In the genomic region with DNA sequence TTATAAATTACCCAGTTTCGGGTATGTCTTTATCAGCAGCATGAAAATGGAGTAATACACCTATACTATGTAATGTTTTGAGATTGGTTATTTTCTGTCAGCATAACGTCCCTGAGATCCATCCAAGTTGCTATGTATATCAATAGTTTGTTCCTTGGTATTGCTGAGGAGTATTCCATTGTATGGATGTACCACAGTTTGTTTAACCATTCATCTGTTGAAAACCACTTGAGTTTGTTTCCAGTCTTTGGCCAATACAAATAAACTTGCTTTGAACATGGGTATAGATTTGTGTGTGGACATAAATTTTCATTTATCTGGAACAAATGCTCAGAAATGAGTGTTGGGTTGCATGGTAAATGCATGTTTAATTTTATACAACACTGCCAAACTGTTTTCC, we compare ENCODE assay signal across 26 cellular contexts.
"Had no signal": no experiment of that assay in that cellular context is flagged by ENCODE, and none has a peak within 500 bp of the region (broad histone marks: within the 10 kb centered on the region; RNA-seq: fewer than 3 reads in every experiment).

No MANE protein-coding gene starts in this region.

- H3K27ac ChIP-seq: stomach, suprapubic skin, testis, thoracic aorta, thyroid gland, tibial artery, tibial nerve, transverse colon, upper lobe of left lung, upper lobe of right lung, uterus, vagina had no signal

- ATAC-seq: stimulated activated effector memory CD8-positive, alpha-beta T cell treated with anti-CD3 and anti-CD28 coated beads, Interleukin-12 subunit alpha, Interleukin-12 subunit beta, amount 100 ng/mL, for 72 hours; stimulated activated memory B cell treated with anti-CD40 and anti-IgM and Interleukin-4, amounts not matched to agents 10 μg/mL and 1 μg/mL and 100 μg/mL, for 72 hours; stimulated activated naive B cell treated with anti-CD40 and anti-IgM and Interleukin-4, amounts not matched to agents 10 μg/mL and 1 μg/mL and 100 μg/mL, for 72 hours; stimulated activated naive CD8-positive, alpha-beta T cell treated with anti-CD3 and anti-CD28 coated beads, Interleukin-15, amount 100 ng/mL, for 72 hours; stimulated activated naive CD8-positive, alpha-beta T cell treated with anti-CD3 and anti-CD28 coated beads, Interleukin-15, Interleukin-2, amounts not matched to agents 100 U/mL and 50 U/mL, for 24 hours; upper lobe of right lung had no signal

- H3K9me3 ChIP-seq: stomach, suprapubic skin, testis, thoracic aorta, thyroid gland, tibial artery, tibial nerve, transverse colon, upper lobe of left lung, upper lobe of right lung, uterus, vagina had no signal

- DNase-seq: stimulated activated CD4-positive, alpha-beta T cell treated with anti-CD3 and anti-CD28 coated beads, Interleukin-2, amount 100 ng/mL, for 48 hours; stimulated activated CD4-positive, alpha-beta T cell treated with anti-CD3 and anti-CD28 coated beads, Interleukin-4, amount 100 ng/mL, for 1 hour; stimulated activated CD4-positive, alpha-beta T cell treated with anti-CD3 and anti-CD28 coated beads, Interleukin-4, amount 100 ng/mL, for 24 hours; stimulated activated CD4-positive, alpha-beta T cell treated with anti-CD3 and anti-CD28 coated beads, Interleukin-4, amount 100 ng/mL, for 4 hours; stimulated activated CD8-positive, alpha-beta memory T cell treated with anti-CD3 and anti-CD28 coated beads, Interleukin-4, amount 100 ng/mL, for 48 hours; stimulated activated naive B cell treated with anti-CD40 and anti-IgM and Interleukin-4, amounts not matched to agents 10 μg/mL and 1 μg/mL and 100 μg/mL, for 72 hours; stimulated activated naive CD4-positive, alpha-beta T cell; stimulated activated naive CD4-positive, alpha-beta T cell treated with Interleukin-2 at 50 U/mL for 16 hours; stimulated activated naive CD8-positive, alpha-beta T cell treated with anti-CD3 and anti-CD28 coated beads, Interleukin-15, amount 100 ng/mL, for 72 hours; stimulated activated naive CD8-positive, alpha-beta T cell treated with anti-CD3 and anti-CD28 coated beads, Interleukin-15, Interleukin-2, amounts not matched to agents 100 U/mL and 50 U/mL, for 24 hours; stomach; substantia nigra; testis; thyroid gland; tibial artery; transverse colon; trophoblast cell; upper lobe of left lung; upper lobe of right lung; uterus had no signal

- H3K4me3 ChIP-seq: stomach, suprapubic skin, testis, thoracic aorta, thyroid gland, tibial artery, tibial nerve, transverse colon, upper lobe of left lung, upper lobe of right lung, uterus, vagina had no signal

- H3K36me3 ChIP-seq: thoracic aorta, thyroid gland, tibial artery, tibial nerve, transverse colon, upper lobe of right lung, uterus had no signal

- H3K4me1 ChIP-seq: stomach, suprapubic skin, testis, thyroid gland, tibial artery, tibial nerve, transverse colon, upper lobe of left lung, upper lobe of right lung, uterus, vagina had no signal

- H3K27me3 ChIP-seq: stomach, suprapubic skin, testis, thyroid gland, tibial artery, tibial nerve, transverse colon, upper lobe of left lung, upper lobe of right lung, uterus, vagina had no signal
